ENCODE assay signal across 10 cellular contexts in genomic region chr20:10179574-10180298, GRCh38. TPM values are rescaled to one million over a fixed set of nuclear protein-coding genes. Genes with fewer than 3 reads are reported as not detected.
DNase-seq lines count a peak whose midpoint lies in the region; ATAC-seq and TF ChIP-seq lines count a peak whose summit lies in the region.
"Had no signal": no experiment of that assay in that cellular context is flagged by ENCODE, and none has a peak within 500 bp of the region (broad histone marks: within the 10 kb centered on the region; RNA-seq: fewer than 3 reads in every experiment).

No MANE protein-coding gene starts in this region.

- H3K27me3 Mint-ChIP-seq in nephron (ENCODE audit: low read depth) = peaks cover 8% of the 10 kb centered on the region

- peaks cover 9% of the 10 kb centered on the region for H3K4me1 Mint-ChIP-seq in nephron

- TF ChIP-seq CTCF in astrocyte of the cerebellum (IDR thresholded peaks at IDR 0.05; ENCODE audit: low read depth, low read length, missing control alignments) (peak; percentile 50), nephron (IDR thresholded peaks at IDR 0.05; ENCODE audit: unreplicated experiment in 3 of 3) (peak; percentile 25 to 38 (median 30)), gastrocnemius medialis (IDR thresholded peaks at IDR 0.05 in 4 of 5, conservative IDR thresholded peaks at IDR 0.05 in 1 of 5) (no peak)

- DNase-seq in EH (ENCODE audit: low read depth) (peak; percentile 4), HuH-7 (ENCODE audit: low spot score) (peak; percentile 52), astrocyte of the cerebellum (ENCODE audit: low read depth) (no peak), NCI-H1092 treated with DMSO at 0.1 percent for 48 hours (lab: John Stamatoyannopoulos, UW) (no peak), NCI-H226 (no peak), gastrocnemius medialis (no peak)
- no peak for DNase-seq in stimulated activated CD4-positive, alpha-beta T cell treated with anti-CD3 and anti-CD28 coated beads, Interleukin-2, amount 100 ng/mL, for 24 hours
- DNase-seq: NCI-H187, sigmoid colon had no signal

- ATAC-seq in gastrocnemius medialis = no peak

- peak overlapping the region in 1 of 3 experiments; percentile 75 for H3K27ac Mint-ChIP-seq in nephron

- H3K36me3 ChIP-seq in gastrocnemius medialis = no peaks in the 10 kb centered on the region
- H3K36me3 ChIP-seq: sigmoid colon had no signal

- intact Hi-C loops in gastrocnemius medialis (cut with DNase I; ENCODE audit: low total_unique reads) = no loop called here

- no peaks in the 10 kb centered on the region for H3K4me1 ChIP-seq in gastrocnemius medialis
- H3K4me1 ChIP-seq: sigmoid colon had no signal

- no peaks in the 10 kb centered on the region for H3K9me3 Mint-ChIP-seq in nephron

- TF ChIP-seq POLR2A in gastrocnemius medialis (IDR thresholded peaks at IDR 0.05) = no peak

- H3K4me3 ChIP-seq in astrocyte of the cerebellum (ENCODE audit: low read depth, low read length) (no peak overlapping the region), gastrocnemius medialis (no peak overlapping the region)
- H3K4me3 ChIP-seq: sigmoid colon had no signal

- no peaks in the 10 kb centered on the region for H3K9me3 ChIP-seq in gastrocnemius medialis
- H3K9me3 ChIP-seq: sigmoid colon had no signal

- H3K27ac ChIP-seq in gastrocnemius medialis = no peak overlapping the region
- H3K27ac ChIP-seq: sigmoid colon had no signal

- no peak overlapping the region for H3K4me3 Mint-ChIP-seq in nephron

- in situ Hi-C loops in astrocyte of the cerebellum (cut with HindIII; ENCODE audit: low sequenced_read_pairs) (no loop called here), gastrocnemius medialis (cut with MboI; ENCODE audit: low sequenced_read_pairs in 4 of 4) (no loop called here)

- H3K36me3 Mint-ChIP-seq in nephron (ENCODE audit: low read depth) = no peaks in the 10 kb centered on the region

- H3K27me3 ChIP-seq in gastrocnemius medialis = no peaks in the 10 kb centered on the region
- H3K27me3 ChIP-seq: sigmoid colon had no signal

RNA-seq across cellular contexts. Expression of gene SNAP25, which starts 38.9 kb away (rescaled TPM):
- total RNA-seq in gastrocnemius medialis = under 1 TPM in 1 of 4 donors, not detected in 3; 0.23 TPM

Comparison
In these comparisons a context has a peak if more than half of its experiments do, and no peak if none do; other contexts are left out.
1. DNase-seq: peak in EH (single experiment) and HuH-7 (single experiment); none in astrocyte of the cerebellum (single experiment), NCI-H1092 treated with DMSO at 0.1 percent for 48 hours (single experiment), NCI-H226 (single experiment), gastrocnemius medialis (0 of 2) and stimulated activated CD4-positive, alpha-beta T cell treated with anti-CD3 and anti-CD28 coated beads, Interleukin-2, amount 100 ng/mL, for 24 hours (0 of 2).
2. CTCF ChIP-seq: peak in astrocyte of the cerebellum (single experiment) and nephron (3 of 3); none in gastrocnemius medialis (0 of 5).